In the genomic region with DNA sequence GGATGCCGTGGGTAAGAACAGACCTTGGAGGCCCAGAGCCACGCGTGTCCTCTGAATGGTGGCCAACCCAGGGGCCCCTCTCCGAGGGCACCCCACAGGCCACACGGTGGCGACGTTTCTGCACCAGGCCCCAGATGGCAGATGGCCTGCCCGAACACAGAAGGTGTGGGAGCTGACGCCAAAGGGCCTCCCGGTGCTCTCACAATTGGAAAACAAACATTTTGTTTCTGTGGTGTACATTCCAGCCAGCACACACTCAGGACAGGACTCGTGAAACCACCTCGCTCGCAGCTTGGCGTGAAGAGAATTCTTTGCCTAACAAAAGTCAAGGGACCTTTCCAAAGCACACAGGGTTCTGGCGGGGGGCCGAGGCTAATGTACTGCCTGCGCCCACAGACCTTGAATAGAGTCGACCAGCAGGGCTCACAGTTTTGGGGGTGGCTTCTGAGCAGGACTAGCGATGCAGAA, we compare ENCODE assay signal across 8 cellular contexts.
DNase-seq lines count a peak whose midpoint lies in the region; ATAC-seq and TF ChIP-seq lines count a peak whose summit lies in the region.

No MANE protein-coding gene starts in this region.

- H3K4me3 Mint-ChIP-seq in stimulated activated effector memory CD8-positive, alpha-beta T cell treated with anti-CD3 and anti-CD28 coated beads, Interleukin-12 subunit alpha, Interleukin-12 subunit beta, amount 100 ng/mL, for 72 hours: peak overlapping the region; percentile 25

- peak overlapping the region in 2 of 11 experiments; percentile 6 to 24; a peak in 2 of 22 replicates for H3K9ac ChIP-seq in BLaER1 treated with 17β-estradiol and CSF1 and Interleukin-3, amounts not matched to agents 10 nM and 100 nM

- H4K20me1 ChIP-seq in BLaER1 treated with 17β-estradiol and CSF1 and Interleukin-3, amounts not matched to agents 10 nM and 100 nM: peaks cover 15 to 89% (median 77%) of the 10 kb centered on the region in 11 experiments; a peak in 21 of 22 replicates

- H3K9me3 Mint-ChIP-seq in stimulated activated effector memory CD8-positive, alpha-beta T cell treated with anti-CD3 and anti-CD28 coated beads, Interleukin-12 subunit alpha, Interleukin-12 subunit beta, amount 100 ng/mL, for 72 hours: no peaks in the 10 kb centered on the region

- H3K4me1 Mint-ChIP-seq in stimulated activated effector memory CD8-positive, alpha-beta T cell treated with anti-CD3 and anti-CD28 coated beads, Interleukin-12 subunit alpha, Interleukin-12 subunit beta, amount 100 ng/mL, for 72 hours: peaks cover 84% of the 10 kb centered on the region

- peak overlapping the region in 1 of 11 experiments; percentile 27; a peak in 2 of 22 replicates for H3K27ac ChIP-seq in BLaER1 treated with 17β-estradiol and CSF1 and Interleukin-3, amounts not matched to agents 10 nM and 100 nM
- H3K27ac ChIP-seq in right atrium auricular region (peak overlapping the region; percentile 69 to 76), tibial artery (no peak overlapping the region)

- H3K36me3 ChIP-seq in BLaER1 treated with 17β-estradiol and CSF1 and Interleukin-3, amounts not matched to agents 10 nM and 100 nM: peaks cover 0 to 29% (median 16%) of the 10 kb centered on the region in 11 experiments; a peak in 15 of 22 replicates
- H3K36me3 ChIP-seq in right atrium auricular region (no peaks in the 10 kb centered on the region), tibial artery (no peaks in the 10 kb centered on the region)

- H3K27ac Mint-ChIP-seq in stimulated activated effector memory CD8-positive, alpha-beta T cell treated with anti-CD3 and anti-CD28 coated beads, Interleukin-12 subunit alpha, Interleukin-12 subunit beta, amount 100 ng/mL, for 72 hours: peak overlapping the region; percentile 94

- DNase-seq in KBM-7: peak; percentile 40
- DNase-seq in activated naive CD4-positive, alpha-beta T cell treated with anti-CD3 and anti-CD28 coated beads, Interleukin-2, amount 50 U/mL, for 16 hours: peak; percentile 50
- DNase-seq in right atrium auricular region (ENCODE audit: low spot score): peak; percentile 67
- no peak for DNase-seq in stimulated activated effector memory CD8-positive, alpha-beta T cell treated with anti-CD3 and anti-CD28 coated beads, Interleukin-12 subunit alpha, Interleukin-12 subunit beta, amount 100 ng/mL, for 72 hours (ENCODE audit: low spot score in 2 of 2)
- DNase-seq in COLO829 (ENCODE audit: low spot score): no peak
- DNase-seq in ACHN: no peak
- DNase-seq in tibial artery: no peak

- ATAC-seq in stimulated activated effector memory CD8-positive, alpha-beta T cell treated with anti-CD3 and anti-CD28 coated beads, Interleukin-12 subunit alpha, Interleukin-12 subunit beta, amount 100 ng/mL, for 72 hours: peak; percentile 51

- peaks cover 61 to 78% (median 68%) of the 10 kb centered on the region in 10 experiments for H3K4me1 ChIP-seq in BLaER1 treated with 17β-estradiol and CSF1 and Interleukin-3, amounts not matched to agents 10 nM and 100 nM
- H3K4me1 ChIP-seq in right atrium auricular region (peaks cover 0 to 71% of the 10 kb centered on the region in 2 donors), tibial artery (peaks cover 0 to 52% (median 9%) of the 10 kb centered on the region in 4 donors)

- H3K4me2 ChIP-seq in BLaER1 treated with 17β-estradiol and CSF1 and Interleukin-3, amounts not matched to agents 10 nM and 100 nM: peak overlapping the region; percentile 3 to 99 (median 93); a peak in 21 of 22 replicates

- peaks cover 20% of the 10 kb centered on the region for H3K36me3 Mint-ChIP-seq in stimulated activated effector memory CD8-positive, alpha-beta T cell treated with anti-CD3 and anti-CD28 coated beads, Interleukin-12 subunit alpha, Interleukin-12 subunit beta, amount 100 ng/mL, for 72 hours

- peak; percentile 34 to 78 for TF ChIP-seq CTCF in right atrium auricular region (IDR thresholded peaks at IDR 0.05)
- no peak for TF ChIP-seq CTCF in tibial artery (IDR thresholded peaks at IDR 0.05)

- intact Hi-C loops in tibial artery (cut with DNase I; ENCODE audit: low total_unique reads): no loop called here

- H3K9me3 ChIP-seq in BLaER1 treated with 17β-estradiol and CSF1 and Interleukin-3, amounts not matched to agents 10 nM and 100 nM (replicated peaks in 1 of 11): peaks cover 8 to 15% (median 11%) of the 10 kb centered on the region in 11 experiments; a peak in 20 of 22 replicates
- H3K9me3 ChIP-seq in right atrium auricular region (no peaks in the 10 kb centered on the region), tibial artery (no peaks in the 10 kb centered on the region)

- peaks cover 0 to 4% (median 0%) of the 10 kb centered on the region in 11 experiments; a peak in 3 of 22 replicates for H3K27me3 ChIP-seq in BLaER1 treated with 17β-estradiol and CSF1 and Interleukin-3, amounts not matched to agents 10 nM and 100 nM
- H3K27me3 ChIP-seq in right atrium auricular region (no peaks in the 10 kb centered on the region), tibial artery (no peaks in the 10 kb centered on the region)

- in situ Hi-C loops in KBM-7 (cut with MboI; ENCODE audit: low pct_unique_long_range_greater_than_20kb, low sequenced_read_pairs) (no loop called here), ACHN (cut with HindIII; ENCODE audit: low pct_ligation_motif_present, low pct_unique_long_range_greater_than_20kb, low sequenced_read_pairs) (no loop called here)

- H3K4me3 ChIP-seq in BLaER1 treated with 17β-estradiol and CSF1 and Interleukin-3, amounts not matched to agents 10 nM and 100 nM: no peak overlapping the region
- H3K4me3 ChIP-seq in right atrium auricular region (no peak overlapping the region), tibial artery (no peak overlapping the region)

Comparison
In these comparisons a context has a peak if more than half of its experiments do, and no peak if none do; other contexts are left out.
1. H3K27ac ChIP-seq: peak in right atrium auricular region (2 of 2); none in tibial artery (0 of 2).
2. DNase-seq: peak in KBM-7 (single experiment), activated naive CD4-positive, alpha-beta T cell treated with anti-CD3 and anti-CD28 coated beads, Interleukin-2, amount 50 U/mL, for 16 hours (single experiment) and right atrium auricular region (single experiment); none in stimulated activated effector memory CD8-positive, alpha-beta T cell treated with anti-CD3 and anti-CD28 coated beads, Interleukin-12 subunit alpha, Interleukin-12 subunit beta, amount 100 ng/mL, for 72 hours (0 of 2), COLO829 (single experiment), ACHN (single experiment) and tibial artery (0 of 2).
3. CTCF ChIP-seq: peak in right atrium auricular region (2 of 2); none in tibial artery (0 of 2).